30 cellular contexts compared by ENCODE assay signal in genomic region chrX:27997641-27998040, GRCh38. TPM values are rescaled to one million over a fixed set of nuclear protein-coding genes. Genes with fewer than 3 reads are reported as not detected.
"Had no signal": no experiment of that assay in that cellular context is flagged by ENCODE, and none has a peak within 500 bp of the region (broad histone marks: within the 10 kb centered on the region; RNA-seq: fewer than 3 reads in every experiment).

No MANE protein-coding gene starts in this region.

- H3K27me3 ChIP-seq: stomach, suprapubic skin, testis, thyroid gland, tibial artery, transverse colon, upper lobe of left lung, upper lobe of right lung, vagina had no signal

- DNase-seq: stimulated activated CD4-positive, alpha-beta T cell treated with anti-CD3 and anti-CD28 coated beads, Interleukin-2, amount 100 ng/mL, for 48 hours; stimulated activated CD4-positive, alpha-beta T cell treated with anti-CD3 and anti-CD28 coated beads, Interleukin-4, amount 100 ng/mL, for 1 hour; stimulated activated CD4-positive, alpha-beta T cell treated with anti-CD3 and anti-CD28 coated beads, Interleukin-4, amount 100 ng/mL, for 24 hours; stimulated activated CD4-positive, alpha-beta T cell treated with anti-CD3 and anti-CD28 coated beads, Interleukin-4, amount 100 ng/mL, for 4 hours; stimulated activated CD8-positive, alpha-beta memory T cell treated with anti-CD3 and anti-CD28 coated beads, Interleukin-4, amount 100 ng/mL, for 48 hours; stimulated activated naive B cell treated with anti-CD40 and anti-IgM and Interleukin-4, amounts not matched to agents 10 μg/mL and 1 μg/mL and 100 μg/mL, for 72 hours; stimulated activated naive CD4-positive, alpha-beta T cell; stimulated activated naive CD4-positive, alpha-beta T cell treated with Interleukin-2 at 50 U/mL for 16 hours; stimulated activated naive CD8-positive, alpha-beta T cell treated with anti-CD3 and anti-CD28 coated beads, Interleukin-15, amount 100 ng/mL, for 72 hours; stimulated activated naive CD8-positive, alpha-beta T cell treated with anti-CD3 and anti-CD28 coated beads, Interleukin-15, Interleukin-2, amounts not matched to agents 100 U/mL and 50 U/mL, for 24 hours; stomach; substantia nigra; testis; thyroid gland; tibial artery; transverse colon; trophoblast cell; upper lobe of left lung; upper lobe of right lung; uterus had no signal

- ATAC-seq: stimulated activated effector memory CD8-positive, alpha-beta T cell treated with anti-CD3 and anti-CD28 coated beads, Interleukin-12 subunit alpha, Interleukin-12 subunit beta, amount 100 ng/mL, for 72 hours; stimulated activated memory B cell treated with anti-CD40 and anti-IgM and Interleukin-4, amounts not matched to agents 10 μg/mL and 1 μg/mL and 100 μg/mL, for 72 hours; stimulated activated naive B cell treated with anti-CD40 and anti-IgM and Interleukin-4, amounts not matched to agents 10 μg/mL and 1 μg/mL and 100 μg/mL, for 72 hours; stimulated activated naive CD8-positive, alpha-beta T cell treated with anti-CD3 and anti-CD28 coated beads, Interleukin-15, amount 100 ng/mL, for 72 hours; stimulated activated naive CD8-positive, alpha-beta T cell treated with anti-CD3 and anti-CD28 coated beads, Interleukin-15, Interleukin-2, amounts not matched to agents 100 U/mL and 50 U/mL, for 24 hours; upper lobe of right lung had no signal

- H3K36me3 ChIP-seq: stomach, suprapubic skin, thoracic aorta, thyroid gland, tibial artery, tibial nerve, transverse colon, upper lobe of left lung, upper lobe of right lung, uterus, vagina had no signal

- H3K4me1 ChIP-seq: stomach, suprapubic skin, testis, thyroid gland, tibial artery, tibial nerve, upper lobe of left lung, upper lobe of right lung, uterus, vagina had no signal

- H3K4me3 ChIP-seq: stomach, suprapubic skin, testis, thoracic aorta, thyroid gland, tibial artery, tibial nerve, transverse colon, upper lobe of left lung, upper lobe of right lung, uterus, vagina had no signal

- H3K9me3 ChIP-seq: stomach, suprapubic skin, testis, thoracic aorta, thyroid gland, tibial artery, tibial nerve, transverse colon, upper lobe of left lung, upper lobe of right lung, uterus, vagina had no signal

RNA-seq across cellular contexts. Expression of gene DCAF8L1, which starts 16.4 kb away (rescaled TPM):
- total RNA-seq: stomach, subcutaneous adipose tissue, suprapubic skin, temporal lobe, thoracic aorta, thyroid gland, tibial nerve, transverse colon, upper lobe of left lung, upper lobe of right lung, ureter, urinary bladder, uterus, vagina had no signal
